ENCODE assay signal across 9 cellular contexts in the genomic region with DNA sequence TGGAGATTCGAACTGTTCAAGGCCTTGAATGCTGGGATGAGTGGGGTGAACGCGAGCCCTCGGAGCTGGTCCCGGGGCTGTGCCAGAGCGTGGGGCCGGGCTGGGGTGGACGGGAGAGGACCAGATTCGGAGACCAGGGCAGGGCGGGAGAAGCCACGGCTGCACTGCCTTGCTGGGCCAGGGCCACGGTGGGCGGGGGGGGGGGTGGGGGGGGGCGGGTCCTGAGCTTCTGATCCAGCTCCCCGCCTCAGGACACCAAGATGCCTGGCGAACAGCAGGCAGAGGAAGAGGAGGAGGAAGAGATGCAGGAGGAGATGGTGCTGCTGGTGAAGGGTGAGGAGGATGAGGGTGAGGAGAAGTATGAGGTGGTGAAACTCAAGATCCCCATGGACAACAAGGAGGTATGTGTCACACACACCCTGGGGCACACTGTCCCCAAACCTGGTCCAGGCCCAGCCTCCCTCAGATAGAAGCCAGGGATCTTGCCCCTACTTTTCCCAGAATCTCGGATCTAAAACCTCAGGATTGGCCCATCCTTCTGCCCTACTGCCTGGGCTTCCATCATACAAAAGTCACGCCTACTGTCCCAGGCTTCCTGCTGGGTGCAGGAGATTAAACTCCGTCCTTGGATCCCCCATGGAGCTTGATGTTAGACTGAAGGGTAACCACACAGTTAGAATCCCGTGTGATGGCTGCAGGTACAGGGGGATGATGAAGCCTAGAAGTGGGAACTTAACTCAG. TPM values are rescaled to one million over a fixed set of nuclear protein-coding genes. Genes with fewer than 3 reads are reported as not detected.
DNase-seq lines count a peak whose midpoint lies in the region; ATAC-seq and TF ChIP-seq lines count a peak whose summit lies in the region.
"Had no signal": no experiment of that assay in that cellular context is flagged by ENCODE, and none has a peak within 500 bp of the region (broad histone marks: within the 10 kb centered on the region; RNA-seq: fewer than 3 reads in every experiment).

No MANE protein-coding gene starts in this region.

- no peak for DNase-seq in CD8-positive, alpha-beta memory T cell
- DNase-seq in MCF 10A (ENCODE audit: unreplicated experiment) (peak; percentile 16), left lobe of liver (ENCODE audit: low spot score) (no peak), tibial nerve (ENCODE audit: low spot score in 2 of 2) (no peak), CD1c-positive myeloid dendritic cell (ENCODE audit: extremely low spot score) (no peak)

- no peak for TF ChIP-seq EP300 in tibial nerve (IDR thresholded peaks at IDR 0.05)

- peaks cover 0 to 11% (median 0%) of the 10 kb centered on the region in 3 donors for H3K36me3 Mint-ChIP-seq in CD8-positive, alpha-beta memory T cell
- peaks cover 17% of the 10 kb centered on the region for H3K36me3 Mint-ChIP-seq in MCF 10A (ENCODE audit: insufficient read depth, unreplicated experiment)

- intact Hi-C loops in MCF 10A (cut with micrococcal nuclease) = loop anchor here (2.0 to 10.0 kb wide), 3 partner anchors 39 to 313 kb away; partner anchors contain the start of genes MAPK3, TBX6 and YPEL3

- BruUV-seq in MCF 10A (replicated peaks; lab: Mats Ljungman, UMichigan) = TSS peak; percentile 44

- peak overlapping the region; percentile 63 to 96 (median 76) for H3K4me3 Mint-ChIP-seq in CD8-positive, alpha-beta memory T cell
- peak overlapping the region; percentile 81 for H3K4me3 Mint-ChIP-seq in MCF 10A (ENCODE audit: unreplicated experiment)

- POLR2A ChIA-PET in CD8-positive, alpha-beta memory T cell (lab: Charles Lee) = interaction anchor here (1.0 to 2.6 kb wide), 6 partner anchors 10 to 343 kb away, joined by 3 to 20 read pairs (median 10); partner anchors contain the start of genes ALDOA, SEPTIN1 and ZNF48
- POLR2A ChIA-PET in MCF 10A (lab: Yijun Ruan, JAX) = interaction anchor here (0.6 to 6.0 kb wide), 21 partner anchors 8 to 1458 kb away, joined by 3 to 66 read pairs (median 8); partner anchors contain the start of genes ALDOA, DCTPP1, NFATC2IP and SEPTIN1

- H3K27ac Mint-ChIP-seq in CD8-positive, alpha-beta memory T cell = peak overlapping the region; percentile 12 to 89 (median 56)
- H3K27ac Mint-ChIP-seq in MCF 10A (ENCODE audit: low read depth, unreplicated experiment) = no peak overlapping the region

- peak overlapping the region; percentile 87 for H3K4me3 ChIP-seq in CD8-positive, alpha-beta memory T cell (ENCODE audit: low read length)
- peak overlapping the region; percentile 64 to 91 (median 76) for H3K4me3 ChIP-seq in tibial nerve

- no peak for TF ChIP-seq POLR2A in tibial nerve (IDR thresholded peaks at IDR 0.05)

- no peak for TF ChIP-seq CTCF in MCF 10A (IDR thresholded peaks at IDR 0.05; ENCODE audit: unreplicated experiment)
- no peak for TF ChIP-seq CTCF in tibial nerve (IDR thresholded peaks at IDR 0.05)

- ATAC-seq in HG03045 (IDR thresholded peaks at IDR 0.05; ENCODE audit: unreplicated experiment) (peak; percentile 21), left lobe of liver (peak; percentile 35), HG02852 (IDR thresholded peaks at IDR 0.05; ENCODE audit: unreplicated experiment) (no peak), HG02763 (IDR thresholded peaks at IDR 0.05; ENCODE audit: unreplicated experiment) (no peak)

- peak overlapping the region; percentile 54 for H3K27ac ChIP-seq in CD8-positive, alpha-beta memory T cell (ENCODE audit: low read depth, low read length)
- H3K27ac ChIP-seq in tibial nerve = peak overlapping the region; percentile 84 to 96 (median 92)

- H3K4me1 Mint-ChIP-seq in CD8-positive, alpha-beta memory T cell = peaks cover 22 to 34% (median 23%) of the 10 kb centered on the region in 3 donors
- peaks cover 21% of the 10 kb centered on the region for H3K4me1 Mint-ChIP-seq in MCF 10A (ENCODE audit: insufficient read depth, unreplicated experiment)

- H3K36me3 ChIP-seq in CD8-positive, alpha-beta memory T cell (ENCODE audit: insufficient read depth, low read length) = no peaks in the 10 kb centered on the region
- peaks cover 0 to 24% (median 0%) of the 10 kb centered on the region in 3 donors for H3K36me3 ChIP-seq in tibial nerve

- CTCF ChIA-PET in CD8-positive, alpha-beta memory T cell (lab: Charles Lee) = interaction anchor here (0.7 to 3.8 kb wide), 17 partner anchors 9 to 353 kb away, joined by 3 to 28 read pairs (median 5); partner anchors contain the start of genes DCTPP1, SEPTIN1, TBC1D10B and ZNF48
- CTCF ChIA-PET in MCF 10A (lab: Yijun Ruan, JAX) = interaction anchor here (0.6 to 2.8 kb wide), 12 partner anchors 9 to 751 kb away, joined by 3 to 13 read pairs (median 4); partner anchors contain the start of genes CD2BP2 and ZNF48

- H3K27me3 ChIP-seq in CD8-positive, alpha-beta memory T cell (ENCODE audit: insufficient read depth, low read length, poor library complexity, severe bottlenecking) = no peaks in the 10 kb centered on the region
- no peaks in the 10 kb centered on the region for H3K27me3 ChIP-seq in tibial nerve

- peaks cover 12% of the 10 kb centered on the region for H3K4me1 ChIP-seq in CD8-positive, alpha-beta memory T cell (ENCODE audit: insufficient read depth, low read length)
- peaks cover 0 to 33% (median 13%) of the 10 kb centered on the region in 4 donors for H3K4me1 ChIP-seq in tibial nerve

- H3K9me3 Mint-ChIP-seq in CD8-positive, alpha-beta memory T cell = no peaks in the 10 kb centered on the region
- H3K9me3 Mint-ChIP-seq in MCF 10A (ENCODE audit: unreplicated experiment) = no peaks in the 10 kb centered on the region

- H3K9me3 ChIP-seq in CD8-positive, alpha-beta memory T cell (ENCODE audit: low read length) = no peaks in the 10 kb centered on the region
- no peaks in the 10 kb centered on the region for H3K9me3 ChIP-seq in tibial nerve

- WGBS in tibial nerve, 2 donors = 10% methylated on average over 13 to 16 of the region's 20 CpGs

- no peaks in the 10 kb centered on the region for H3K27me3 Mint-ChIP-seq in CD8-positive, alpha-beta memory T cell
- H3K27me3 Mint-ChIP-seq in MCF 10A (ENCODE audit: insufficient read depth, unreplicated experiment) = peaks cover 11% of the 10 kb centered on the region

RNA-seq across cellular contexts. Expression of gene ZNF771, which starts 0.6 kb away (rescaled TPM):
- 1 to 10 TPM; 7.3 to 9.8 TPM for total RNA-seq in CD8-positive, alpha-beta memory T cell
- 6.0 TPM for polyA plus RNA-seq in CD8-positive, alpha-beta memory T cell
- total RNA-seq in MCF 10A (2022) (8.1 and 8.3 TPM in 2 replicates), left lobe of liver (13.5 TPM), tibial nerve (10 to 100 TPM; 35.8 to 48.2 (median 43.0) TPM)

RNA-seq across cellular contexts. Expression of gene ZNF48, which starts 12.7 kb away (rescaled TPM):
- 10 to 100 TPM; 18.4 to 19.3 TPM for total RNA-seq in CD8-positive, alpha-beta memory T cell
- polyA plus RNA-seq in CD8-positive, alpha-beta memory T cell = 10.2 TPM
- total RNA-seq in MCF 10A (2022) (11.0 and 12.4 TPM in 2 replicates), left lobe of liver (5.4 TPM), tibial nerve (1 to 10 TPM; 5.5 to 7.5 (median 7.3) TPM)

RNA-seq across cellular contexts. Expression of gene DCTPP1, which starts 21.9 kb away (rescaled TPM):
- total RNA-seq in CD8-positive, alpha-beta memory T cell = 100 to 1,000 TPM; 174 to 175 TPM
- polyA plus RNA-seq in CD8-positive, alpha-beta memory T cell = 73.7 TPM
- 29.1 and 42.4 TPM in 2 replicates for total RNA-seq in MCF 10A (2022)
- 11.1 TPM for total RNA-seq in left lobe of liver
- 10 to 100 TPM; 12.1 to 20.7 (median 16.1) TPM for total RNA-seq in tibial nerve

RNA-seq across cellular contexts. Expression of gene SEPTIN1, which starts 25.6 kb away (rescaled TPM):
- 100 to 1,000 TPM; 187 to 193 TPM for total RNA-seq in CD8-positive, alpha-beta memory T cell
- polyA plus RNA-seq in CD8-positive, alpha-beta memory T cell = 227 TPM
- total RNA-seq in MCF 10A (2022) (1.3 and 1.7 TPM in 2 replicates), left lobe of liver (1.4 TPM), tibial nerve (1 to 10 TPM in 3 of 4 donors, not detected in 1; 1.4 to 4.8 (median 3.6) TPM)
- total RNA-seq: SK-MEL-5 had no signal

RNA-seq across cellular contexts. Expression of gene MYL11, which starts 33.4 kb away (rescaled TPM):
- 1 to 10 TPM; 1.9 to 2.4 TPM for total RNA-seq in CD8-positive, alpha-beta memory T cell
- 4.6 TPM for polyA plus RNA-seq in CD8-positive, alpha-beta memory T cell
- total RNA-seq in MCF 10A (2022) (1.2 and 1.6 TPM in 2 replicates), left lobe of liver (not detected), tibial nerve (not detected)
- total RNA-seq: SK-MEL-5 had no signal

Comparison
In these comparisons a context has a peak if more than half of its experiments do, and no peak if none do; other contexts are left out.
1. ATAC-seq: peak in HG03045 (single experiment) and left lobe of liver (single experiment); none in HG02852 (single experiment) and HG02763 (single experiment).